8 cellular contexts compared by ENCODE assay signal in genomic region chr19:40284501-40285352, GRCh38. TPM values are rescaled to one million over a fixed set of nuclear protein-coding genes. Genes with fewer than 3 reads are reported as not detected.
A peak's percentile ranks its signal among the peaks of the same experiment; 100 is the strongest.
DNase-seq lines count a peak whose midpoint lies in the region; ATAC-seq, FAIRE-seq and TF ChIP-seq lines count a peak whose summit lies in the region.

AKT2 (minus strand) TSS chr19:40285345; CDS start chr19:40265267, 20,078 bp downstream.

- H3K9me1 ChIP-seq in endothelial cell of umbilical vein (replicated peaks; ENCODE audit: control insufficient read depth, extremely low read depth, insufficient read depth, low read length), result no peaks in the 10 kb centered on the region

- TF ChIP-seq CTCF in endothelial cell of umbilical vein (IDR thresholded peaks at IDR 0.05; ENCODE audit: extremely low read depth in 1 of 2, insufficient read depth in 1 of 2, low read depth in 1 of 2, low read length in 2 of 2), result no peak

- H3K9me3 Mint-ChIP-seq in activated CD8-positive, alpha-beta memory T cell treated with anti-CD3 and anti-CD28 coated beads, Interleukin-2, amount 10 ng/mL, durations not matched to agents 7 days and 5 days (ENCODE audit: low read depth), result no peaks in the 10 kb centered on the region

- H3K9ac ChIP-seq in endothelial cell of umbilical vein (replicated peaks; ENCODE audit: extremely low read depth, insufficient read depth, low read length), result peak within 1 kb of the TSS; percentile 88
- H3K9ac ChIP-seq in mucosa of stomach (ENCODE audit: low read length), result peak within 1 kb of the TSS; percentile 87

- H3K4me3 Mint-ChIP-seq in activated CD8-positive, alpha-beta memory T cell treated with anti-CD3 and anti-CD28 coated beads, Interleukin-2, amount 10 ng/mL, durations not matched to agents 7 days and 5 days, result peak within 1 kb of the TSS; percentile 86

- peaks cover 0 to 3% of the 10 kb centered on the region in 2 experiments for H3K36me3 ChIP-seq in endothelial cell of umbilical vein (ENCODE audit: control insufficient read depth in 2 of 2, extremely low read depth in 1 of 2, insufficient read depth in 2 of 2, low read length in 2 of 2)
- no peaks in the 10 kb centered on the region for H3K36me3 ChIP-seq in mucosa of stomach (ENCODE audit: control insufficient read depth, insufficient read depth, low read length)

- intact Hi-C loops in endothelial cell of umbilical vein (cut with micrococcal nuclease), result loop anchor here (1.0 to 2.0 kb wide), 4 partner anchors 42 to 181 kb away; partner anchors contain the start of genes BLVRB, C19orf47 and PLD3

- POLR2A ChIA-PET in endothelial cell of umbilical vein (lab: Charles Lee), result no interaction called here

- no peaks in the 10 kb centered on the region for H3K9me3 ChIP-seq in endothelial cell of umbilical vein (replicated peaks; ENCODE audit: control insufficient read depth, insufficient read depth, low read length)
- no peaks in the 10 kb centered on the region for H3K9me3 ChIP-seq in mucosa of stomach (ENCODE audit: control insufficient read depth, low read length)

- peak within 1 kb of the TSS; percentile 99 for H3K27ac Mint-ChIP-seq in activated CD8-positive, alpha-beta memory T cell treated with anti-CD3 and anti-CD28 coated beads, Interleukin-2, amount 10 ng/mL, durations not matched to agents 7 days and 5 days

- H3K4me1 Mint-ChIP-seq in activated CD8-positive, alpha-beta memory T cell treated with anti-CD3 and anti-CD28 coated beads, Interleukin-2, amount 10 ng/mL, durations not matched to agents 7 days and 5 days, result peaks cover 49% of the 10 kb centered on the region

- peaks cover 50% of the 10 kb centered on the region for H3K79me2 ChIP-seq in endothelial cell of umbilical vein (ENCODE audit: control insufficient read depth, insufficient read depth, low read length)

- H3K4me1 ChIP-seq in endothelial cell of umbilical vein (ENCODE audit: control insufficient read depth, extremely low read depth, insufficient read depth, low read length) (peaks cover 11% of the 10 kb centered on the region), mucosa of stomach (ENCODE audit: control insufficient read depth, insufficient read depth, low read length) (peaks cover 33% of the 10 kb centered on the region)

- CTCF ChIA-PET in activated CD8-positive, alpha-beta memory T cell treated with anti-CD3 and anti-CD28 coated beads, Interleukin-2, amount 10 ng/mL, durations not matched to agents 7 days and 5 days (lab: Charles Lee), result interaction anchor here (1.1 to 2.8 kb wide), 8 partner anchors 9 to 350 kb away, joined by 3 to 13 read pairs (median 4); no protein-coding TSS in a partner anchor
- CTCF ChIA-PET in endothelial cell of umbilical vein (lab: Charles Lee), result interaction anchor here (1.8 kb wide), 1 partner anchor 21 kb away, joined by 5 read pairs; no protein-coding TSS in a partner anchor

- peak within 1 kb of the TSS; percentile 80 to 86 (median 83) for H3K4me3 ChIP-seq in endothelial cell of umbilical vein (replicated peaks in 1 of 3; ENCODE audit: insufficient read depth in 1 of 3, low read depth in 1 of 3, low read length in 3 of 3)
- peak within 1 kb of the TSS; percentile 58 for H3K4me3 ChIP-seq in mucosa of stomach (ENCODE audit: low read length)

- peak within 1 kb of the TSS; percentile 96 for H3K4me2 ChIP-seq in endothelial cell of umbilical vein (ENCODE audit: insufficient read depth, low read length)

- no peaks in the 10 kb centered on the region for H3K27me3 Mint-ChIP-seq in activated CD8-positive, alpha-beta memory T cell treated with anti-CD3 and anti-CD28 coated beads, Interleukin-2, amount 10 ng/mL, durations not matched to agents 7 days and 5 days

- no peaks in the 10 kb centered on the region for H3K27me3 ChIP-seq in endothelial cell of umbilical vein (ENCODE audit: control insufficient read depth in 2 of 2, insufficient read depth in 2 of 2, low read length in 2 of 2)
- no peaks in the 10 kb centered on the region for H3K27me3 ChIP-seq in mucosa of stomach (ENCODE audit: control insufficient read depth, insufficient read depth, low read length)

- peak; percentile 36 for ATAC-seq in HG02970 (IDR thresholded peaks at IDR 0.05; ENCODE audit: low FRiP score, unreplicated experiment)
- peak; percentile 63 for ATAC-seq in activated CD8-positive, alpha-beta memory T cell treated with anti-CD3 and anti-CD28 coated beads, Interleukin-2, amount 10 ng/mL, durations not matched to agents 7 days and 5 days

- H2AFZ ChIP-seq in endothelial cell of umbilical vein (ENCODE audit: low read depth, low read length), result peak within 1 kb of the TSS; percentile 88

- no peak for FAIRE-seq in endothelial cell of umbilical vein (lab: Jason Lieb, UNC)

- DNase-seq in NCI-H2081 (lab: John Stamatoyannopoulos, UW), result peak; percentile 66 to 85
- DNase-seq in NCI-H2081 treated with DMSO at 0.1 percent for 48 hours (lab: John Stamatoyannopoulos, UW), result no peak
- DNase-seq in NCI-H82 (lab: John Stamatoyannopoulos, UW), result peak; percentile 90
- peak; percentile 79 for DNase-seq in activated CD8-positive, alpha-beta memory T cell treated with anti-CD3 and anti-CD28 coated beads, Interleukin-2, amount 10 ng/mL, durations not matched to agents 7 days and 5 days
- DNase-seq in endothelial cell of umbilical vein (ENCODE audit: low read depth, low spot score), result no peak
- peak; percentile 81 for DNase-seq in stimulated activated CD8-positive, alpha-beta memory T cell treated with anti-CD3 and anti-CD28 coated beads, Interleukin-4, amount 100 ng/mL, for 48 hours

- H4K20me1 ChIP-seq in endothelial cell of umbilical vein (replicated peaks; ENCODE audit: control insufficient read depth, extremely low read depth, insufficient read depth, low read length), result no peaks in the 10 kb centered on the region

- no TSS peak for BruUV-seq in endothelial cell of umbilical vein (replicated peaks; lab: Mats Ljungman, UMichigan)

- dilution Hi-C loops in endothelial cell of umbilical vein (cut with MboI; ENCODE audit: extremely low pct_ligation_motif_present, low sequenced_read_pairs), result no loop called here

- TF ChIP-seq POLR2A in endothelial cell of umbilical vein (IDR thresholded peaks at IDR 0.05; ENCODE audit: low read depth, low read length), result no peak

- peak within 1 kb of the TSS; percentile 76 for H3K27ac ChIP-seq in endothelial cell of umbilical vein (ENCODE audit: insufficient read depth, low read depth, low read length)

- no peaks in the 10 kb centered on the region for H3K36me3 Mint-ChIP-seq in activated CD8-positive, alpha-beta memory T cell treated with anti-CD3 and anti-CD28 coated beads, Interleukin-2, amount 10 ng/mL, durations not matched to agents 7 days and 5 days

TF ChIP-seq in endothelial cell of umbilical vein, 7 proteins besides CTCF, POLR2A, EP300 and RAD21:
- peak; percentile 37 for TF ChIP-seq POLR2AphosphoS5 (IDR thresholded peaks at IDR 0.05; ENCODE audit: insufficient read depth, low read depth, low read length)
- no peak for TF ChIP-seq FOS (IDR thresholded peaks at IDR 0.05; ENCODE audit: borderline replicate concordance, insufficient read depth, low read length)
- TF ChIP-seq MYC (IDR thresholded peaks at IDR 0.05; ENCODE audit: low read depth, low read length), result no peak
- no peak for TF ChIP-seq JUN (IDR thresholded peaks at IDR 0.05; ENCODE audit: borderline replicate concordance, insufficient read depth, insufficient read length, low read depth)
- TF ChIP-seq GATA2 (IDR thresholded peaks at IDR 0.05; ENCODE audit: insufficient read depth, insufficient read length, low read depth, low read length), result no peak
- TF ChIP-seq, protein P1, sequence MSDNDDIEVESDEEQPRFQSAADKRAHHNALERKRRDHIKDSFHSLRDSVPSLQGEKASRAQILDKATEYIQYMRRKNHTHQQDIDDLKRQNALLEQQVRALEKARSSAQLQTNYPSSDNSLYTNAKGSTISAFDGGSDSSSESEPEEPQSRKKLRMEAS (IDR thresholded peaks at IDR 0.05; ENCODE audit: insufficient read depth, insufficient read length), result no peak

RNA-seq across cellular contexts. Expression of gene AKT2, which starts in this region (rescaled TPM):
- total RNA-seq in activated CD8-positive, alpha-beta memory T cell treated with anti-CD3 and anti-CD28 coated beads, Interleukin-2, amount 10 ng/mL, durations not matched to agents 7 days and 5 days, result 100 to 1,000 TPM; 141 to 172 TPM
- 65.2 and 70.1 TPM in 2 replicates for total RNA-seq in endothelial cell of umbilical vein
- 69.8 and 88.6 TPM in 2 replicates for polyA plus RNA-seq in endothelial cell of umbilical vein
- polyA plus RNA-seq in endothelial cell of umbilical vein (2011; cell fraction: cytosol; rRNA removed), result 27.3 and 31.5 TPM in 2 replicates
- polyA plus RNA-seq in endothelial cell of umbilical vein (2011; cell fraction: nucleus; rRNA removed), result 314 and 324 TPM in 2 replicates
- 38.7 and 50.2 TPM in 2 replicates for polyA plus RNA-seq in endothelial cell of umbilical vein (2012)
- 68.7 and 74.1 TPM in 2 replicates for polyA minus RNA-seq in endothelial cell of umbilical vein
- polyA minus RNA-seq in endothelial cell of umbilical vein (2011; cell fraction: cytosol; rRNA and poly(A)+ RNA removed), result 70.6 TPM
- polyA minus RNA-seq in endothelial cell of umbilical vein (2011; cell fraction: nucleus; rRNA and poly(A)+ RNA removed), result 78.0 and 82.8 TPM in 2 replicates

Comparison
In these comparisons a context has a peak if more than half of its experiments do, and no peak if none do; other contexts are left out.
1. DNase-seq: peak in NCI-H2081 (2 of 2), NCI-H82 (single experiment), activated CD8-positive, alpha-beta memory T cell treated with anti-CD3 and anti-CD28 coated beads, Interleukin-2, amount 10 ng/mL, durations not matched to agents 7 days and 5 days (single experiment) and stimulated activated CD8-positive, alpha-beta memory T cell treated with anti-CD3 and anti-CD28 coated beads, Interleukin-4, amount 100 ng/mL, for 48 hours (single experiment); none in NCI-H2081 treated with DMSO at 0.1 percent for 48 hours (single experiment) and endothelial cell of umbilical vein (single experiment).